ENCODE assay signal across 22 cellular contexts in the genomic region with DNA sequence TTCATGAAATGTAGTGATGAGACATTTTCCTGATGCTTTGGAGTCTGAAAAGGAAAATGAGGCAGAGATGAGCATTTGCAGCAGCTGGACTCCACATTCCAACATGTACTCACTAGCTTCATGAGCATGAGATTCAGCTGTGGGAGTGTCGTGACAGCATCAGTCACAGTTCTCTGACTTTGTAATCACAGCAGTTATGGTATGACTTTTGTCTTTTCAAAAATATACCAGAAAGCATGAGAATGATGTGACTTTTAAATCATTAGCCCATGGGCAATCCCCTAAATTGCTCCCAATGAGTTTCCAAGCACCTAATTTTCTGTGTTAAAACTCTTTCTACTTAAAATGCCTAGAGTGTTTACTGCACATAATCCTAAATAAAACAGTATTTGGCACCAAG. TPM values are rescaled to one million over a fixed set of nuclear protein-coding genes. Genes with fewer than 3 reads are reported as not detected.
DNase-seq lines count a peak whose midpoint lies in the region; ATAC-seq, FAIRE-seq and TF ChIP-seq lines count a peak whose summit lies in the region.
"Had no signal": no experiment of that assay in that cellular context is flagged by ENCODE, and none has a peak within 500 bp of the region (broad histone marks: within the 10 kb centered on the region; RNA-seq: fewer than 3 reads in every experiment).

No MANE protein-coding gene starts in this region.

- no peaks in the 10 kb centered on the region for H3K9me3 Mint-ChIP-seq in HFFc6
- no peaks in the 10 kb centered on the region for H3K9me3 Mint-ChIP-seq in natural killer cell treated with Interleukin-12 subunit alpha and Interleukin-12 subunit beta and Interleukin-15 and Interleukin-18, amount 100 ng/mL, for 72 hours
- H3K9me3 Mint-ChIP-seq: activated naive CD8-positive, alpha-beta T cell treated with anti-CD3 and anti-CD28 coated beads, Interleukin-2, amount 10 ng/mL, durations not matched to agents 7 days and 5 days; naive thymus-derived CD4-positive, alpha-beta T cell had no signal

- no peak for ATAC-seq in A549
- ATAC-seq in GM18907 (IDR thresholded peaks at IDR 0.05; ENCODE audit: unreplicated experiment): peak; percentile 54
- peak; percentile 47 for ATAC-seq in HG02571 (IDR thresholded peaks at IDR 0.05; ENCODE audit: unreplicated experiment)
- ATAC-seq in HG03354 (IDR thresholded peaks at IDR 0.05; ENCODE audit: poor library complexity, severe bottlenecking, unreplicated experiment): peak; percentile 68
- no peak for ATAC-seq in natural killer cell treated with Interleukin-12 subunit alpha and Interleukin-12 subunit beta and Interleukin-15 and Interleukin-18, amount 100 ng/mL, for 72 hours
- no peak for ATAC-seq in HG03460 (IDR thresholded peaks at IDR 0.05; ENCODE audit: unreplicated experiment)
- ATAC-seq: naive thymus-derived CD4-positive, alpha-beta T cell had no signal

- H3K9me3 ChIP-seq in A549: no peaks in the 10 kb centered on the region
- H3K9me3 ChIP-seq: esophagus muscularis mucosa, spleen, transverse colon had no signal

- TF ChIP-seq POLR2A in A549 (IDR thresholded peaks at IDR 0.05; ENCODE audit: low read length): no peak

- no peak overlapping the region for H3K27ac ChIP-seq in A549
- H3K27ac ChIP-seq: C4-2B, esophagus muscularis mucosa, GM23248, parathyroid adenoma, spleen, transverse colon had no signal

- CTCF ChIA-PET in A549 (lab: Yijun Ruan, JAX): interaction anchor here (1.4 kb wide), 1 partner anchor 9 kb away, joined by 3 read pairs; no protein-coding TSS in a partner anchor

- TF ChIP-seq RAD21 in A549 (conservative IDR thresholded peaks at IDR 0.05 in 1 of 2, IDR thresholded peaks at IDR 0.05 in 1 of 2): no peak

- H3K27me3 Mint-ChIP-seq in HFFc6 (ENCODE audit: insufficient read depth): peaks cover 2% of the 10 kb centered on the region
- H3K27me3 Mint-ChIP-seq in natural killer cell treated with Interleukin-12 subunit alpha and Interleukin-12 subunit beta and Interleukin-15 and Interleukin-18, amount 100 ng/mL, for 72 hours: peaks cover 26 to 32% of the 10 kb centered on the region in 2 donors
- H3K27me3 Mint-ChIP-seq: activated naive CD8-positive, alpha-beta T cell treated with anti-CD3 and anti-CD28 coated beads, Interleukin-2, amount 10 ng/mL, durations not matched to agents 7 days and 5 days had no signal

- no peak for TF ChIP-seq CTCF in A549 (IDR thresholded peaks at IDR 0.05)
- TF ChIP-seq CTCF in HFFc6 (IDR thresholded peaks at IDR 0.05): no peak

- POLR2A ChIA-PET in A549 (lab: Yijun Ruan, JAX): no interaction called here

- no peak for TF ChIP-seq EP300 in A549 (IDR thresholded peaks at IDR 0.05)

- 0% methylated on average over 1 of the region's 1 CpG for WGBS in A549 (ENCODE audit: missing lambda C conversion rate)

- H3K4me1 Mint-ChIP-seq in HFFc6 (ENCODE audit: low read depth): no peaks in the 10 kb centered on the region
- H3K4me1 Mint-ChIP-seq in natural killer cell treated with Interleukin-12 subunit alpha and Interleukin-12 subunit beta and Interleukin-15 and Interleukin-18, amount 100 ng/mL, for 72 hours (ENCODE audit: low read depth in 2 of 2): no peaks in the 10 kb centered on the region
- H3K4me1 Mint-ChIP-seq: activated naive CD8-positive, alpha-beta T cell treated with anti-CD3 and anti-CD28 coated beads, Interleukin-2, amount 10 ng/mL, durations not matched to agents 7 days and 5 days; naive thymus-derived CD4-positive, alpha-beta T cell had no signal

- H3K4me3 Mint-ChIP-seq in HFFc6: no peak overlapping the region
- no peak overlapping the region for H3K4me3 Mint-ChIP-seq in natural killer cell treated with Interleukin-12 subunit alpha and Interleukin-12 subunit beta and Interleukin-15 and Interleukin-18, amount 100 ng/mL, for 72 hours
- H3K4me3 Mint-ChIP-seq: activated naive CD8-positive, alpha-beta T cell treated with anti-CD3 and anti-CD28 coated beads, Interleukin-2, amount 10 ng/mL, durations not matched to agents 7 days and 5 days; naive thymus-derived CD4-positive, alpha-beta T cell had no signal

- H3K36me3 Mint-ChIP-seq in HFFc6 (ENCODE audit: low read depth): no peaks in the 10 kb centered on the region
- H3K36me3 Mint-ChIP-seq in natural killer cell treated with Interleukin-12 subunit alpha and Interleukin-12 subunit beta and Interleukin-15 and Interleukin-18, amount 100 ng/mL, for 72 hours: no peaks in the 10 kb centered on the region
- H3K36me3 Mint-ChIP-seq: activated naive CD8-positive, alpha-beta T cell treated with anti-CD3 and anti-CD28 coated beads, Interleukin-2, amount 10 ng/mL, durations not matched to agents 7 days and 5 days; naive thymus-derived CD4-positive, alpha-beta T cell had no signal

- DNase-seq in A549 (ENCODE audit: low read depth in 1 of 2, low spot score in 1 of 2) (no peak), HFFc6 (no peak), CD1c-positive myeloid dendritic cell (ENCODE audit: extremely low spot score) (no peak)
- DNase-seq in natural killer cell treated with Interleukin-12 subunit alpha and Interleukin-12 subunit beta and Interleukin-15 and Interleukin-18, amount 100 ng/mL, for 72 hours (ENCODE audit: low spot score): no peak
- DNase-seq: activated CD4-positive, alpha-beta T cell treated with anti-CD3 and anti-CD28 coated beads, Interleukin-2, amount 50 U/mL, for 48 hours; activated naive CD8-positive, alpha-beta T cell treated with anti-CD3 and anti-CD28 coated beads, Interleukin-2, amount 10 ng/mL, durations not matched to agents 7 days and 5 days; GM23248; naive thymus-derived CD4-positive, alpha-beta T cell; NCI-H1417 treated with DMSO at 0.1 percent for 48 hours; NCI-H82; spleen; stimulated activated naive CD4-positive, alpha-beta T cell; transverse colon had no signal

- H3K27ac Mint-ChIP-seq in HFFc6: no peak overlapping the region
- H3K27ac Mint-ChIP-seq in natural killer cell treated with Interleukin-12 subunit alpha and Interleukin-12 subunit beta and Interleukin-15 and Interleukin-18, amount 100 ng/mL, for 72 hours: no peak overlapping the region
- H3K27ac Mint-ChIP-seq: activated naive CD8-positive, alpha-beta T cell treated with anti-CD3 and anti-CD28 coated beads, Interleukin-2, amount 10 ng/mL, durations not matched to agents 7 days and 5 days; naive thymus-derived CD4-positive, alpha-beta T cell had no signal

- H3K4me3 ChIP-seq in A549: no peak overlapping the region
- H3K4me3 ChIP-seq: esophagus muscularis mucosa, GM23248, spleen, transverse colon had no signal

- no peak overlapping the region for H3K4me2 ChIP-seq in A549

- H3K4me1 ChIP-seq in A549: no peaks in the 10 kb centered on the region
- H3K4me1 ChIP-seq: esophagus muscularis mucosa, parathyroid adenoma, spleen, transverse colon had no signal

- peak; percentile 80 for FAIRE-seq in A549 (lab: Jason Lieb, UNC)
- FAIRE-seq: bronchial epithelial cell, HTR-8/SVneo had no signal

TF ChIP-seq in A549, 52 proteins besides CTCF, POLR2A, EP300 and RAD21:
- TF ChIP-seq POLR2AphosphoS2 (conservative IDR thresholded peaks at IDR 0.05; ENCODE audit: low read length) (no peak), TFCP2L1 (CRISPR knock-in tag; IDR thresholded peaks at IDR 0.05) (no peak), BHLHE40 (IDR thresholded peaks at IDR 0.05; ENCODE audit: low read depth, low read length) (no peak)
- TF ChIP-seq, protein P1, sequence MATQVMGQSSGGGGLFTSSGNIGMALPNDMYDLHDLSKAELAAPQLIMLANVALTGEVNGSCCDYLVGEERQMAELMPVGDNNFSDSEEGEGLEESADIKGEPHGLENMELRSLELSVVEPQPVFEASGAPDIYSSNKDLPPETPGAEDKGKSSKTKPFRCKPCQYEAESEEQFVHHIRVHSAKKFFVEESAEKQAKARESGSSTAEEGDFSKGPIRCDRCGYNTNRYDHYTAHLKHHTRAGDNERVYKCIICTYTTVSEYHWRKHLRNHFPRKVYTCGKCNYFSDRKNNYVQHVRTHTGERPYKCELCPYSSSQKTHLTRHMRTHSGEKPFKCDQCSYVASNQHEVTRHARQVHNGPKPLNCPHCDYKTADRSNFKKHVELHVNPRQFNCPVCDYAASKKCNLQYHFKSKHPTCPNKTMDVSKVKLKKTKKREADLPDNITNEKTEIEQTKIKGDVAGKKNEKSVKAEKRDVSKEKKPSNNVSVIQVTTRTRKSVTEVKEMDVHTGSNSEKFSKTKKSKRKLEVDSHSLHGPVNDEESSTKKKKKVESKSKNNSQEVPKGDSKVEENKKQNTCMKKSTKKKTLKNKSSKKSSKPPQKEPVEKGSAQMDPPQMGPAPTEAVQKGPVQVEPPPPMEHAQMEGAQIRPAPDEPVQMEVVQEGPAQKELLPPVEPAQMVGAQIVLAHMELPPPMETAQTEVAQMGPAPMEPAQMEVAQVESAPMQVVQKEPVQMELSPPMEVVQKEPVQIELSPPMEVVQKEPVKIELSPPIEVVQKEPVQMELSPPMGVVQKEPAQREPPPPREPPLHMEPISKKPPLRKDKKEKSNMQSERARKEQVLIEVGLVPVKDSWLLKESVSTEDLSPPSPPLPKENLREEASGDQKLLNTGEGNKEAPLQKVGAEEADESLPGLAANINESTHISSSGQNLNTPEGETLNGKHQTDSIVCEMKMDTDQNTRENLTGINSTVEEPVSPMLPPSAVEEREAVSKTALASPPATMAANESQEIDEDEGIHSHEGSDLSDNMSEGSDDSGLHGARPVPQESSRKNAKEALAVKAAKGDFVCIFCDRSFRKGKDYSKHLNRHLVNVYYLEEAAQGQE (IDR thresholded peaks at IDR 0.05): no peak
- TF ChIP-seq, protein P2, sequence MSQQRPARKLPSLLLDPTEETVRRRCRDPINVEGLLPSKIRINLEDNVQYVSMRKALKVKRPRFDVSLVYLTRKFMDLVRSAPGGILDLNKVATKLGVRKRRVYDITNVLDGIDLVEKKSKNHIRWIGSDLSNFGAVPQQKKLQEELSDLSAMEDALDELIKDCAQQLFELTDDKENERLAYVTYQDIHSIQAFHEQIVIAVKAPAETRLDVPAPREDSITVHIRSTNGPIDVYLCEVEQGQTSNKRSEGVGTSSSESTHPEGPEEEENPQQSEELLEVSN (IDR thresholded peaks at IDR 0.05; ENCODE audit: borderline replicate concordance, low read depth): no peak
TF ChIP-seq in A549: peak in this region for 0.

RNA-seq across cellular contexts. Expression of a gene that starts 18.2 kb away (rescaled TPM):
- 46.9 and 51.7 TPM in 2 replicates for polyA plus RNA-seq in A549 (2011; rRNA removed)
- polyA plus RNA-seq in A549 (2012; cell fraction: cytosol; rRNA removed): 24.0 and 25.8 TPM in 2 replicates
- polyA plus RNA-seq in A549 (2012; cell fraction: nucleus; rRNA removed): 49.9 and 70.1 TPM in 2 replicates
- 32.3 to 36.4 TPM (median 32.4 TPM) in 3 replicates for polyA plus RNA-seq in A549 (2017; fragmentation: RNase III; extraction: RNeasy Plus Mini Kit Qiagen cat#74134 plus additional on column Dnase treatment)
- 25.1 and 26.9 TPM in 2 replicates for polyA minus RNA-seq in A549 (2011; rRNA and poly(A)+ RNA removed)
- 10 to 100 TPM; 17.1 to 23.2 (median 21.6) TPM for total RNA-seq in HFFc6 (2021; fragmentation: NEBNext Ultra II Directional; extraction: Animal tissue kit (Norgen Biotek cat#: 25700))
- total RNA-seq in natural killer cell treated with Interleukin-12 subunit alpha and Interleukin-12 subunit beta and Interleukin-15 and Interleukin-18, amount 100 ng/mL, for 72 hours: 10 to 100 TPM; 23.9 to 34.9 TPM

Comparison
In these comparisons a context has a peak if more than half of its experiments do, and no peak if none do; other contexts are left out.
1. ATAC-seq: peak in GM18907 (single experiment), HG02571 (single experiment) and HG03354 (single experiment); none in A549 (0 of 2), natural killer cell treated with Interleukin-12 subunit alpha and Interleukin-12 subunit beta and Interleukin-15 and Interleukin-18, amount 100 ng/mL, for 72 hours (0 of 2) and HG03460 (single experiment).